13 cellular contexts compared by ENCODE assay signal in genomic region chr17:72122336-72122667, GRCh38. TPM values are rescaled to one million over a fixed set of nuclear protein-coding genes. Genes with fewer than 3 reads are reported as not detected.
DNase-seq lines count a peak whose midpoint lies in the region; ATAC-seq and TF ChIP-seq lines count a peak whose summit lies in the region.
"Had no signal": no experiment of that assay in that cellular context is flagged by ENCODE, and none has a peak within 500 bp of the region (broad histone marks: within the 10 kb centered on the region; RNA-seq: fewer than 3 reads in every experiment).

No MANE protein-coding gene starts in this region.

- DNase-seq in AG04450 (ENCODE audit: low read depth, low spot score) (no peak), MM.1S (no peak), esophagus muscularis mucosa (ENCODE audit: extremely low spot score) (no peak), DMS79 (lab: John Stamatoyannopoulos, UW) (no peak), NCI-H187 treated with DMSO at 0.1 percent for 48 hours (lab: John Stamatoyannopoulos, UW) (no peak), NCI-H1092 treated with DMSO at 0.1 percent for 48 hours (lab: John Stamatoyannopoulos, UW) (no peak)
- DNase-seq: activated CD4-positive, alpha-beta memory T cell treated with anti-CD3 and anti-CD28 coated beads, Interleukin-2, amount 10 ng/mL, durations not matched to agents 7 days and 5 days; effector memory CD8-positive, alpha-beta T cell; NCI-H524 treated with DMSO at 0.1 percent for 48 hours; uterus had no signal

- no peaks in the 10 kb centered on the region for H3F3A ChIP-seq in MM.1S (ENCODE audit: insufficient read depth, low read length)

- TF ChIP-seq POLR2A in esophagus muscularis mucosa (IDR thresholded peaks at IDR 0.05; ENCODE audit: low read depth), result no peak

- no peaks in the 10 kb centered on the region for H3K79me2 ChIP-seq in MM.1S (ENCODE audit: low read length)

- no peak for TF ChIP-seq EP300 in esophagus muscularis mucosa (IDR thresholded peaks at IDR 0.05)

- CTCF ChIA-PET in AG04450 (lab: Charles Lee), result interaction anchor here (0.6 to 3.9 kb wide), 11 partner anchors 10 to 1356 kb away, joined by 3 to 42 read pairs (median 4); no protein-coding TSS in a partner anchor

- H3K36me3 ChIP-seq in MM.1S (replicated peaks; ENCODE audit: insufficient read depth, low read length), result no peaks in the 10 kb centered on the region
- H3K36me3 ChIP-seq in esophagus muscularis mucosa, result peaks cover 0 to 9% (median 0%) of the 10 kb centered on the region in 4 donors
- peaks cover 8% of the 10 kb centered on the region for H3K36me3 ChIP-seq in neuron (ENCODE audit: insufficient read depth, low read length)
- H3K36me3 ChIP-seq: uterus had no signal

- intact Hi-C loops in esophagus muscularis mucosa (cut with DNase I), result loop anchor here (10.0 kb wide), 3 partner anchors 408 to 1358 kb away; no protein-coding TSS in a partner anchor

- H4K20me1 ChIP-seq in MM.1S (ENCODE audit: insufficient read depth, low read length), result no peaks in the 10 kb centered on the region

- no peak for ATAC-seq in GM21447 (IDR thresholded peaks at IDR 0.05; ENCODE audit: unreplicated experiment)
- ATAC-seq: effector memory CD8-positive, alpha-beta T cell had no signal

- H2AFZ ChIP-seq in MM.1S (ENCODE audit: low read length), result peak overlapping the region; percentile 88
- H2AFZ ChIP-seq in neuron (ENCODE audit: low read depth, low read length), result no peak overlapping the region

- H3K27ac ChIP-seq in AG04450 (ENCODE audit: low read depth, low read length) (no peak overlapping the region), MM.1S (ENCODE audit: low read length) (no peak overlapping the region), esophagus muscularis mucosa (replicated peaks in 1 of 4) (no peak overlapping the region)
- H3K27ac ChIP-seq: HL-60, uterus had no signal

- H3K4me1 ChIP-seq in MM.1S (ENCODE audit: low read length) (0 out of 2 replicates have a peak, but pooled peaks cover 5% of the 10 kb centered on the region), esophagus muscularis mucosa (peaks cover 29 to 60% (median 56%) of the 10 kb centered on the region in 4 donors), neuron (ENCODE audit: insufficient read depth, low read length) (peaks cover 24% of the 10 kb centered on the region)

- H3K4me2 ChIP-seq in MM.1S (ENCODE audit: low read depth, low read length), result peak overlapping the region; percentile 97

- no peak for TF ChIP-seq CTCF in AG04450 (IDR thresholded peaks at IDR 0.05; ENCODE audit: low read depth, low read length)
- no peak for TF ChIP-seq CTCF in MM.1S (IDR thresholded peaks at IDR 0.05; ENCODE audit: low read length)
- no peak for TF ChIP-seq CTCF in esophagus muscularis mucosa (IDR thresholded peaks at IDR 0.05)

- 2% methylated on average over 14 of the region's 14 CpGs for WGBS in esophagus muscularis mucosa

- no peak overlapping the region for H3K9ac ChIP-seq in MM.1S (ENCODE audit: low read length)

- H3K27me3 ChIP-seq in AG04450 (ENCODE audit: control insufficient read depth, insufficient read depth, low read length) (peaks cover 12% of the 10 kb centered on the region), MM.1S (replicated peaks; ENCODE audit: insufficient read depth, low read length) (peaks cover 29% of the 10 kb centered on the region), esophagus muscularis mucosa (peaks cover 9 to 89% (median 41%) of the 10 kb centered on the region in 4 donors), neuron (ENCODE audit: insufficient read depth, low read length) (peaks cover 26% of the 10 kb centered on the region)

- POLR2A ChIA-PET in AG04450 (lab: Yijun Ruan, JAX), result interaction anchor here (0.8 to 2.4 kb wide), 3 partner anchors 71 to 417 kb away, joined by 4 to 22 read pairs (median 18); no protein-coding TSS in a partner anchor

- H3K9me2 ChIP-seq in MM.1S (replicated peaks; ENCODE audit: insufficient read depth, low read length), result no peaks in the 10 kb centered on the region

- H3K9me3 ChIP-seq in AG04450 (ENCODE audit: control insufficient read depth, insufficient read depth, low read length) (no peaks in the 10 kb centered on the region; the same call in 1 of the 2 replicates), MM.1S (replicated peaks; ENCODE audit: insufficient read depth, low read length) (no peaks in the 10 kb centered on the region), esophagus muscularis mucosa (no peaks in the 10 kb centered on the region), neuron (ENCODE audit: low read length) (peaks cover 2% of the 10 kb centered on the region)
- H3K9me3 ChIP-seq: uterus had no signal

- H3K4me3 ChIP-seq in AG04450 (ENCODE audit: low read depth, low read length) (peak overlapping the region; percentile 94), MM.1S (ENCODE audit: low read length) (peak overlapping the region; percentile 71), esophagus muscularis mucosa (peak overlapping the region; percentile 49 to 65 (median 53)), neuron (ENCODE audit: low read length) (peak overlapping the region; percentile 66)

RNA-seq across cellular contexts. Expression of gene SOX9, which starts 1.5 kb away (rescaled TPM):
- 5.5 and 6.0 TPM in 2 replicates for polyA plus RNA-seq in AG04450 (2011; rRNA removed)
- polyA minus RNA-seq in AG04450 (2011; rRNA and poly(A)+ RNA removed), result 5.0 and 6.3 TPM in 2 replicates
- 1 to 10 TPM; 1.4 to 3.7 (median 1.9) TPM for total RNA-seq in esophagus muscularis mucosa
- total RNA-seq: activated CD4-positive, alpha-beta memory T cell treated with anti-CD3 and anti-CD28 coated beads, Interleukin-2, amount 10 ng/mL, durations not matched to agents 7 days and 5 days had no signal
